In genomic region chr7:107594961-107595737, GRCh38 we compare ENCODE assay signal across 11 cellular contexts. TPM values are rescaled to one million over a fixed set of nuclear protein-coding genes. Genes with fewer than 3 reads are reported as not detected.
DNase-seq lines count a peak whose midpoint lies in the region; ATAC-seq, FAIRE-seq and TF ChIP-seq lines count a peak whose summit lies in the region.
"Had no signal": no experiment of that assay in that cellular context is flagged by ENCODE, and none has a peak within 500 bp of the region (broad histone marks: within the 10 kb centered on the region; RNA-seq: fewer than 3 reads in every experiment).

No MANE protein-coding gene starts in this region.

- H3K4me3 Mint-ChIP-seq in natural killer cell = no peak overlapping the region
- H3K4me3 Mint-ChIP-seq: activated T-cell treated with anti-CD3 and anti-CD28 coated beads, Interleukin-2, amount 50 U/mL, for 4 hours had no signal

- 55 to 69% methylated on average over 4 of the region's 4 CpGs for WGBS in pancreas, 2 donors

- H3K4me3 ChIP-seq in SJSA1 (no peak overlapping the region), pancreas (no peak overlapping the region)

- ATAC-seq in pancreas (peak in 3 of 4 donors; percentile 56 to 83 (median 72)), HG03097 (IDR thresholded peaks at IDR 0.05; ENCODE audit: low FRiP score, unreplicated experiment) (no peak), natural killer cell (no peak)
- ATAC-seq: activated T-cell treated with anti-CD3 and anti-CD28 coated beads, Interleukin-2, amount 50 U/mL, for 4 hours had no signal

- peaks cover 34% of the 10 kb centered on the region for H3K36me3 ChIP-seq in SJSA1
- H3K36me3 ChIP-seq in pancreas = peaks cover 0 to 3% (median 0%) of the 10 kb centered on the region in 3 donors

- FAIRE-seq in pancreas (lab: Jason Lieb, UNC) = no peak

- no peak overlapping the region for H3K27ac Mint-ChIP-seq in natural killer cell

- H3K4me1 ChIP-seq in SJSA1 (replicated peaks) (peaks cover 26% of the 10 kb centered on the region), pancreas (peaks cover 0 to 5% (median 4%) of the 10 kb centered on the region in 3 donors)

- peaks cover 9% of the 10 kb centered on the region for H3K36me3 Mint-ChIP-seq in natural killer cell

- no peaks in the 10 kb centered on the region for H3K9me3 Mint-ChIP-seq in natural killer cell
- H3K9me3 Mint-ChIP-seq: activated T-cell treated with anti-CD3 and anti-CD28 coated beads, Interleukin-2, amount 50 U/mL, for 4 hours had no signal

- TF ChIP-seq CTCF in pancreas (IDR thresholded peaks at IDR 0.05) (no peak), natural killer cell (IDR thresholded peaks at IDR 0.05) (no peak)

- no peaks in the 10 kb centered on the region for H3K4me1 Mint-ChIP-seq in natural killer cell

- peak; percentile 97 for DNase-seq in EH (ENCODE audit: low read depth)
- peak; percentile 75 to 89 for DNase-seq in SJSA1 (ENCODE audit: low read depth in 1 of 2, low spot score in 2 of 2)
- peak; percentile 86 for DNase-seq in fibroblast of peridontal ligament (ENCODE audit: extremely low read depth)
- no peak for DNase-seq in pancreas
- DNase-seq in NCI-H1092 (lab: John Stamatoyannopoulos, UW) = no peak
- DNase-seq in DMS 273 treated with DMSO at 0.1 percent for 48 hours (lab: John Stamatoyannopoulos, UW) = no peak
- DNase-seq in natural killer cell = no peak
- DNase-seq: activated T-cell treated with anti-CD3 and anti-CD28 coated beads, Interleukin-2, amount 50 U/mL, for 4 hours; RPMI8226; stimulated activated CD4-positive, alpha-beta T cell treated with anti-CD3 and anti-CD28 coated beads, Interleukin-4, amount 100 ng/mL, for 24 hours had no signal

- intact Hi-C loops in pancreas (cut with DNase I) (no loop called here), natural killer cell (cut with micrococcal nuclease) (no loop called here)

- H3K27me3 ChIP-seq in SJSA1 (replicated peaks) (no peaks in the 10 kb centered on the region), pancreas (no peaks in the 10 kb centered on the region)

- H3K27ac ChIP-seq in SJSA1 = peak overlapping the region; percentile 77
- H3K27ac ChIP-seq in pancreas = no peak overlapping the region

- no peaks in the 10 kb centered on the region for H3K9me3 ChIP-seq in SJSA1 (replicated peaks)
- H3K9me3 ChIP-seq in pancreas = no peaks in the 10 kb centered on the region

- H3K27me3 Mint-ChIP-seq in natural killer cell (ENCODE audit: low read depth in 2 of 2) = no peaks in the 10 kb centered on the region

RNA-seq across cellular contexts. Expression of gene BCAP29, which starts 15.1 kb away (rescaled TPM):
- 176 and 207 TPM in 2 replicates for total RNA-seq in SJSA1 (2014; rRNA removed; shearing (Covaris generic))
- total RNA-seq in pancreas (10 to 100 TPM; 15.3 to 27.6 (median 20.3) TPM), natural killer cell (10 to 100 TPM; 22.1 to 33.3 (median 27.1) TPM)
- polyA plus RNA-seq in pancreas = 10 to 100 TPM; 15.2 to 18.9 TPM

RNA-seq across cellular contexts. Expression of gene DUS4L, which starts 31.4 kb away (rescaled TPM):
- total RNA-seq in SJSA1 (2014; rRNA removed; shearing (Covaris generic)) = 9.0 and 9.8 TPM in 2 replicates
- 1 to 10 TPM; 2.1 to 3.5 (median 2.6) TPM for total RNA-seq in pancreas
- polyA plus RNA-seq in pancreas = 1 to 10 TPM; 1.5 to 5.0 TPM
- 10 to 100 TPM in 1 of 3 donors, 1 to 10 TPM in 2; 5.5 to 10.5 (median 9.1) TPM for total RNA-seq in natural killer cell

RNA-seq across cellular contexts. Expression of gene COG5, which starts 31.4 kb away (rescaled TPM):
- total RNA-seq in SJSA1 (2014; rRNA removed; shearing (Covaris generic)) = 25.2 and 53.7 TPM in 2 replicates
- total RNA-seq in pancreas (10 to 100 TPM; 25.2 to 34.7 (median 26.8) TPM), natural killer cell (10 to 100 TPM; 49.2 to 54.6 (median 54.2) TPM)
- 1 to 10 TPM; 4.1 to 6.6 TPM for polyA plus RNA-seq in pancreas

Comparison
In these comparisons a context has a peak if more than half of its experiments do, and no peak if none do; other contexts are left out.
1. DNase-seq: peak in EH (single experiment), SJSA1 (2 of 2) and fibroblast of peridontal ligament (single experiment); none in pancreas (0 of 6), NCI-H1092 (single experiment), DMS 273 treated with DMSO at 0.1 percent for 48 hours (single experiment) and natural killer cell (single experiment).
2. ATAC-seq: peak in pancreas (3 of 4); none in HG03097 (single experiment) and natural killer cell (0 of 3).